In genomic region chr3:195467641-195468390, GRCh38 we compare ENCODE assay signal across 1 cellular context.
TF ChIP-seq lines count a peak whose summit lies in the region.

No MANE protein-coding gene starts in this region.

TF ChIP-seq in GM12878, 131 proteins besides CTCF, POLR2A, EP300 and RAD21 (continued from another document):
- TF ChIP-seq ETV6 (conservative IDR thresholded peaks at IDR 0.05 in 1 of 2, IDR thresholded peaks at IDR 0.05 in 1 of 2; ENCODE audit: borderline replicate concordance in 1 of 2, low read depth in 1 of 2) (no peak), EGR1 (IDR thresholded peaks at IDR 0.05; ENCODE audit: borderline replicate concordance in 1 of 2, low read depth in 2 of 2, low read length in 2 of 2) (no peak), CBFB (IDR thresholded peaks at IDR 0.05; ENCODE audit: low read depth) (no peak), PML (IDR thresholded peaks at IDR 0.05; ENCODE audit: low read length) (no peak), RELA (IDR thresholded peaks at IDR 0.05; ENCODE audit: borderline replicate concordance, partially characterized antibody) (no peak)
